20 cellular contexts compared by ENCODE assay signal in the genomic region with DNA sequence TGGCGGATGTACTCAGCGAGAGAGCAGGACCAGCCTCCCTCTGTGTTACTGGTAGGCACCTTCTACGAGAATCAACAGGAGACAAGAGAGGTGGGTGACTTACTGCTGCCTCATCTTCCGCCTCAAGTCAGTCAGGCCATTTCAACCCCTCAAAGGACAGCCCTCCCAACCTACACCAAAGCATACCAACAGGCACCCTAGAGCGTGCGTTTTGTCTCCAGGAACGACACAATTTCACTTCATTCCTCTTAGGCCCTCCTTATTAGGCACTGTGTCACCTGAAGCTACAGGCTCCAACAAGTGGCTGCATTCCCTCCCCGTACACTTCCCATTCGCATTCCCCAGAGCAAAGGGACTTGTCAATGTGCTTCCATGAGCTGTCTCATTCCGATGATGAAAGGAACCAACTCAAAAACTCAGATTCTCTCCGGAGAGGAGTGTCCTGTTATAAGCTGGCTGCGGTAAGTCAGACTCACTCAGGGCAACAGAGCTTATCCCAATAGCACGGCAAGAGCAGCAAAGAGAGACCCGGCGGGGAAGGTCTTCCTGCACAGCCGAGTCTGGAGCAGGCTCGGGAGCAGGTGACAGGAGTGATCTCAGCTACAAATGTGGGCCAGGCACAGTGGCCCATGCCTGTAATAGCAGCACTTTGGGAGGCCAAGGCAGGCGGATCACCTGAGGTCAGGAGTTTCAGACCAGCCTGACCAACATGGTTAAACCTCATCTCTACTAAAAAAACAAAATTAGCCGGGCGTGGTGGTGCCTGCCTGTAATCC.
DNase-seq lines count a peak whose midpoint lies in the region; FAIRE-seq and TF ChIP-seq lines count a peak whose summit lies in the region.
"Had no signal": no experiment of that assay in that cellular context is flagged by ENCODE, and none has a peak within 500 bp of the region (broad histone marks: within the 10 kb centered on the region; RNA-seq: fewer than 3 reads in every experiment).

No MANE protein-coding gene starts in this region.

- H3K27me3 Mint-ChIP-seq in MCF 10A (ENCODE audit: insufficient read depth, unreplicated experiment), result no peaks in the 10 kb centered on the region

- H2BK15ac ChIP-seq in mesenchymal stem cell (ENCODE audit: low read depth, poor library complexity, severe bottlenecking), result no peak overlapping the region

- peaks cover 21% of the 10 kb centered on the region for H3K79me1 ChIP-seq in mesenchymal stem cell (replicated peaks; ENCODE audit: low read length, poor library complexity, severe bottlenecking)

- BruUV-seq in MCF 10A (replicated peaks; lab: Mats Ljungman, UMichigan), result no TSS peak
- no TSS peak for BruUV-seq in mammary epithelial cell (replicated peaks; lab: Mats Ljungman, UMichigan)

- intact Hi-C loops in MCF 10A (cut with micrococcal nuclease), result no loop called here
- intact Hi-C loops in mammary epithelial cell (cut with micrococcal nuclease), result loop anchor here (5.0 kb wide), 1 partner anchor 480 kb away; no protein-coding TSS in a partner anchor
- intact Hi-C loops in vagina (cut with DNase I), result no loop called here

- peaks cover 53% of the 10 kb centered on the region for H3K4me1 ChIP-seq in mammary epithelial cell (ENCODE audit: insufficient read depth, low read length)
- H3K4me1 ChIP-seq in osteoblast (ENCODE audit: insufficient read depth, low read length), result peaks cover 2% of the 10 kb centered on the region
- H3K4me1 ChIP-seq in vagina, result peaks cover 70% of the 10 kb centered on the region
- H3K4me1 ChIP-seq in mesenchymal stem cell (ENCODE audit: control insufficient read depth, insufficient read depth, low read depth, low read length), result peaks cover 18% of the 10 kb centered on the region

- H2BK12ac ChIP-seq in mesenchymal stem cell (ENCODE audit: low read length in 2 of 2), result no peak overlapping the region

- no peak overlapping the region for H3K18ac ChIP-seq in mesenchymal stem cell (ENCODE audit: low read depth in 1 of 2, low read length in 2 of 2)

- H3K27ac Mint-ChIP-seq in MCF 10A (ENCODE audit: low read depth, unreplicated experiment), result peak overlapping the region; percentile 46

- POLR2A ChIA-PET in MCF 10A (lab: Yijun Ruan, JAX), result interaction anchor here (2.6 to 5.1 kb wide), 3 partner anchors 11 to 175 kb away, joined by 8 to 74 read pairs (median 26); a partner anchor contains a TSS

- H4K91ac ChIP-seq in mesenchymal stem cell (ENCODE audit: low read length), result no peak overlapping the region

- 67% methylated on average over 17 of the region's 20 CpGs for WGBS in mammary epithelial cell (ENCODE audit: low coverage, missing lambda C conversion rate)
- 92% methylated on average over 20 of the region's 20 CpGs for WGBS in mesenchymal stem cell

- in situ Hi-C loops in mammary epithelial cell (cut with MboI; ENCODE audit: low sequenced_read_pairs in 2 of 2), result loop anchor here in 1 of 2 donors (10.0 kb wide), 1 partner anchor 172 kb away; a partner anchor contains a TSS

- H3K79me2 ChIP-seq in mammary epithelial cell (ENCODE audit: insufficient read depth, low read length) (no peaks in the 10 kb centered on the region), osteoblast (ENCODE audit: insufficient read depth, low read length) (no peaks in the 10 kb centered on the region)

- no peaks in the 10 kb centered on the region for H3K27me3 ChIP-seq in mammary epithelial cell (ENCODE audit: insufficient read depth, low read length)
- no peaks in the 10 kb centered on the region for H3K27me3 ChIP-seq in bronchial epithelial cell (ENCODE audit: control insufficient read depth, insufficient read depth, low read length)
- H3K27me3 ChIP-seq in osteoblast (ENCODE audit: insufficient read depth, low read length), result no peaks in the 10 kb centered on the region
- H3K27me3 ChIP-seq in vagina, result no peaks in the 10 kb centered on the region
- no peaks in the 10 kb centered on the region for H3K27me3 ChIP-seq in mesenchymal stem cell (ENCODE audit: control insufficient read depth in 1 of 2, insufficient read depth in 1 of 2, low read length in 2 of 2)

- H3K4me1 Mint-ChIP-seq in MCF 10A (ENCODE audit: insufficient read depth, unreplicated experiment), result peaks cover 34% of the 10 kb centered on the region

- no peak overlapping the region for H3K4ac ChIP-seq in mesenchymal stem cell (ENCODE audit: low read depth in 1 of 2, low read length in 2 of 2)

- H3K9ac ChIP-seq in mammary epithelial cell (ENCODE audit: insufficient read depth, low read length), result no peak overlapping the region
- H3K9ac ChIP-seq in mesenchymal stem cell (ENCODE audit: low read length), result no peak overlapping the region
- H3K9ac ChIP-seq: GM23248 had no signal

- no peak overlapping the region for H2BK5ac ChIP-seq in mesenchymal stem cell (ENCODE audit: low read depth, low read length, poor library complexity, severe bottlenecking)

- no peaks in the 10 kb centered on the region for H3K9me3 Mint-ChIP-seq in MCF 10A (ENCODE audit: unreplicated experiment)

- no peak overlapping the region for H3K23ac ChIP-seq in mesenchymal stem cell (ENCODE audit: low read length in 2 of 2)

- H3K4me3 ChIP-seq in mammary epithelial cell (replicated peaks in 1 of 3; ENCODE audit: insufficient read depth in 1 of 3, low read depth in 2 of 3, low read length in 3 of 3), result no peak overlapping the region
- H3K4me3 ChIP-seq in bronchial epithelial cell (ENCODE audit: low read depth, low read length), result no peak overlapping the region
- no peak overlapping the region for H3K4me3 ChIP-seq in osteoblast (ENCODE audit: insufficient read depth, low read length)
- H3K4me3 ChIP-seq in vagina, result no peak overlapping the region
- H3K4me3 ChIP-seq in mesenchymal stem cell (ENCODE audit: insufficient read depth in 1 of 2, low read depth in 1 of 2, low read length in 2 of 2), result no peak overlapping the region
- H3K4me3 ChIP-seq: GM23248 had no signal

- TF ChIP-seq CTCF in MCF 10A (IDR thresholded peaks at IDR 0.05; ENCODE audit: unreplicated experiment), result no peak
- TF ChIP-seq CTCF in mammary epithelial cell (conservative IDR thresholded peaks at IDR 0.05 in 1 of 2, IDR thresholded peaks at IDR 0.05 in 1 of 2; ENCODE audit: extremely low read depth in 1 of 2, insufficient read depth in 1 of 2, low read depth in 1 of 2, low read length in 2 of 2), result no peak
- TF ChIP-seq CTCF in bronchial epithelial cell (IDR thresholded peaks at IDR 0.05; ENCODE audit: insufficient read depth, low read length, severe bottlenecking), result no peak
- no peak for TF ChIP-seq CTCF in osteoblast (IDR thresholded peaks at IDR 0.05; ENCODE audit: extremely low read depth, low read depth, low read length)
- no peak for TF ChIP-seq CTCF in vagina (IDR thresholded peaks at IDR 0.05)

- no peak for TF ChIP-seq POLR2A in vagina (IDR thresholded peaks at IDR 0.05)

- peaks cover 86% of the 10 kb centered on the region for H3K36me3 Mint-ChIP-seq in MCF 10A (ENCODE audit: insufficient read depth, unreplicated experiment)

- H3K36me3 ChIP-seq in mammary epithelial cell (ENCODE audit: insufficient read depth, low read length) (peaks cover 34% of the 10 kb centered on the region), bronchial epithelial cell (ENCODE audit: control insufficient read depth, insufficient read depth, low read length) (peaks cover 18% of the 10 kb centered on the region), osteoblast (ENCODE audit: insufficient read depth, low read length) (peaks cover 92% of the 10 kb centered on the region), vagina (peaks cover 0 to 50% of the 10 kb centered on the region in 2 donors), mesenchymal stem cell (ENCODE audit: control insufficient read depth in 1 of 2, insufficient read depth in 2 of 2, low read depth in 1 of 2, low read length in 2 of 2) (peaks cover 76 to 96% of the 10 kb centered on the region in 2 experiments)

- H4K20me1 ChIP-seq in mammary epithelial cell (ENCODE audit: insufficient read depth, low read length), result peaks cover 3% of the 10 kb centered on the region
- H4K20me1 ChIP-seq in osteoblast (ENCODE audit: insufficient read depth, low read length), result peaks cover 8% of the 10 kb centered on the region

- H2BK120ac ChIP-seq in mesenchymal stem cell (ENCODE audit: low read depth, low read length), result no peak overlapping the region

- FAIRE-seq in bronchial epithelial cell (lab: Jason Lieb, UNC), result peak; percentile 60
- FAIRE-seq: GM12891, GM18507, HepG2 had no signal

- H3K4me2 ChIP-seq in mammary epithelial cell (ENCODE audit: insufficient read depth, low read depth, low read length), result no peak overlapping the region
- H3K4me2 ChIP-seq in osteoblast (ENCODE audit: insufficient read depth, low read length), result no peak overlapping the region
- H3K4me2 ChIP-seq in mesenchymal stem cell (ENCODE audit: low read length, poor library complexity, severe bottlenecking), result no peak overlapping the region

- dilution Hi-C loops in mammary epithelial cell (cut with HindIII; ENCODE audit: low sequenced_read_pairs), result loop anchor here (25.0 kb wide), 1 partner anchor 365 kb away; no protein-coding TSS in a partner anchor

- no peak overlapping the region for H4K8ac ChIP-seq in mesenchymal stem cell (ENCODE audit: low read length)

- H3K14ac ChIP-seq in mesenchymal stem cell (ENCODE audit: low read length in 2 of 2), result no peak overlapping the region

- no peak overlapping the region for H2AK5ac ChIP-seq in mesenchymal stem cell (ENCODE audit: low read length, severe bottlenecking)

- H3K4me3 Mint-ChIP-seq in MCF 10A (ENCODE audit: unreplicated experiment), result no peak overlapping the region

- CTCF ChIA-PET in MCF 10A (lab: Yijun Ruan, JAX), result interaction anchor here (2.8 kb wide), 1 partner anchor 171 kb away, joined by 24 read pairs; no protein-coding TSS in a partner anchor
- CTCF ChIA-PET in mammary epithelial cell (lab: Charles Lee; ENCODE audit: low non-redundant PET), result no interaction called here

- H3K9me3 ChIP-seq in mammary epithelial cell (replicated peaks; ENCODE audit: insufficient read depth, low read length) (no peaks in the 10 kb centered on the region), osteoblast (ENCODE audit: low read depth, low read length) (no peaks in the 10 kb centered on the region), vagina (no peaks in the 10 kb centered on the region), mesenchymal stem cell (ENCODE audit: control insufficient read depth, low read length) (no peaks in the 10 kb centered on the region)

- DNase-seq in MCF 10A (ENCODE audit: unreplicated experiment) (no peak), mammary epithelial cell (no peak), bronchial epithelial cell (ENCODE audit: low read depth) (peak; percentile 46), osteoblast (ENCODE audit: insufficient read length, low spot score, missing footprints) (peak; percentile 54), vagina (ENCODE audit: extremely low spot score in 2 of 2) (no peak), EL (no peak), NCI-H345 (lab: John Stamatoyannopoulos, UW) (no peak), mesenchymal stem cell (no peak)
- DNase-seq: DND-41, GDM1, GM23248, KG1, NCI-H146, NCI-H2107, NCI-H2227 treated with DMSO at 0.1 percent for 48 hours, NCI-H524 treated with DMSO at 0.1 percent for 48 hours, Right ventricle myocardium superior had no signal

- H3K27ac ChIP-seq in mammary epithelial cell (ENCODE audit: insufficient read depth, low read depth, low read length), result no peak overlapping the region
- no peak overlapping the region for H3K27ac ChIP-seq in osteoblast (ENCODE audit: low read depth, low read length)
- peak overlapping the region; percentile 79 for H3K27ac ChIP-seq in vagina
- no peak overlapping the region for H3K27ac ChIP-seq in mesenchymal stem cell (ENCODE audit: low read length, poor library complexity, severe bottlenecking)
- H3K27ac ChIP-seq: GM23248 had no signal

- H2AFZ ChIP-seq in mammary epithelial cell (ENCODE audit: low read depth, low read length) (no peak overlapping the region), osteoblast (ENCODE audit: low read length) (no peak overlapping the region), mesenchymal stem cell (ENCODE audit: low read depth, low read length) (no peak overlapping the region)
- H2AFZ ChIP-seq: GM23248 had no signal

Comparison
In these comparisons a context has a peak if more than half of its experiments do, and no peak if none do; other contexts are left out.
1. DNase-seq: peak in bronchial epithelial cell (single experiment) and osteoblast (single experiment); none in MCF 10A (single experiment), mammary epithelial cell (single experiment), vagina (0 of 2), EL (single experiment), NCI-H345 (single experiment) and mesenchymal stem cell (single experiment).